8 cellular contexts compared by ENCODE assay signal in genomic region chr5:34245813-34246212, GRCh38.
A peak's percentile ranks its signal among the peaks of the same experiment; 100 is the strongest.
DNase-seq lines count a peak whose midpoint lies in the region; ATAC-seq, FAIRE-seq and TF ChIP-seq lines count a peak whose summit lies in the region.
"Not testable (repeated sequence)": the region's sequence is repeated elsewhere in the genome, so short reads cannot be mapped to it uniquely, and the experiment has no call there.

No MANE protein-coding gene starts in this region.

- CTCF ChIA-PET in CD8-positive, alpha-beta memory T cell (lab: Charles Lee), result not testable (repeated sequence)

- not testable (repeated sequence) for H3K36me3 ChIP-seq in CD8-positive, alpha-beta memory T cell (ENCODE audit: insufficient read depth, low read length); astrocyte (ENCODE audit: insufficient read depth, low read length); thoracic aorta

- H3K27ac ChIP-seq in CD8-positive, alpha-beta memory T cell (ENCODE audit: low read depth, low read length), result peak overlapping the region; percentile 45
- not testable (repeated sequence) for H3K27ac ChIP-seq in astrocyte (ENCODE audit: low read depth, low read length)
- peak overlapping the region; percentile 45 to 59 for H3K27ac ChIP-seq in thoracic aorta

- peak overlapping the region; percentile 44 for H3K4me2 ChIP-seq in astrocyte (ENCODE audit: low read length)

- not testable (repeated sequence) for H3K36me3 Mint-ChIP-seq in CD8-positive, alpha-beta memory T cell; T-helper 1 cell treated with Interleukin-12 subunit alpha and Interleukin-12 subunit beta and Interleukin-4 antibody, amounts not matched to agents 30 μg/mL and 1 μg/mL, for 36 hours (ENCODE audit: low read depth); astrocyte (ENCODE audit: low read depth, unreplicated experiment); neural crest cell (ENCODE audit: low read depth)

- not testable (repeated sequence) for H3K4me3 ChIP-seq in CD8-positive, alpha-beta memory T cell (ENCODE audit: low read length); astrocyte (ENCODE audit: insufficient read depth, low read depth, low read length); fibroblast of villous mesenchyme (ENCODE audit: low read depth, low read length)
- peak overlapping the region; percentile 57 for H3K4me3 ChIP-seq in thoracic aorta

- not testable (repeated sequence) for H4K20me1 ChIP-seq in astrocyte (ENCODE audit: insufficient read depth, low read length)

- not testable (repeated sequence) for H3K9me3 Mint-ChIP-seq in CD8-positive, alpha-beta memory T cell; T-helper 1 cell treated with Interleukin-12 subunit alpha and Interleukin-12 subunit beta and Interleukin-4 antibody, amounts not matched to agents 30 μg/mL and 1 μg/mL, for 36 hours; astrocyte (ENCODE audit: unreplicated experiment); neural crest cell

- not testable (repeated sequence) for TF ChIP-seq CTCF in astrocyte (IDR thresholded peaks at IDR 0.05; ENCODE audit: insufficient read depth, low read depth, low read length); fibroblast of villous mesenchyme (IDR thresholded peaks at IDR 0.05; ENCODE audit: insufficient read depth, low read depth, low read length); neural crest cell (conservative IDR thresholded peaks at IDR 0.05); thoracic aorta (IDR thresholded peaks at IDR 0.05)

- POLR2A ChIA-PET in CD8-positive, alpha-beta memory T cell (lab: Charles Lee), result not testable (repeated sequence)

- not testable (repeated sequence) for H2AFZ ChIP-seq in astrocyte (ENCODE audit: low read depth, low read length)

- peak in 1 of 5 donors; percentile 27 for DNase-seq in CD8-positive, alpha-beta memory T cell
- peak; percentile 30 for DNase-seq in KBM-7
- peak; percentile 52 for DNase-seq in NCI-H2196 (lab: John Stamatoyannopoulos, UW; ENCODE audit: unreplicated experiment)
- peak; percentile 1 for DNase-seq in astrocyte (ENCODE audit: low read depth)
- peak; percentile 24 for DNase-seq in fibroblast of villous mesenchyme (ENCODE audit: low read depth)
- not testable (repeated sequence) for DNase-seq in neural crest cell (ENCODE audit: low read depth, low spot score); thoracic aorta (ENCODE audit: low spot score)

- H3K9ac ChIP-seq in astrocyte (ENCODE audit: low read length), result not testable (repeated sequence)

- H3K27ac Mint-ChIP-seq in CD8-positive, alpha-beta memory T cell, result peak overlapping the region; percentile 93 to 98 (median 96)
- H3K27ac Mint-ChIP-seq in T-helper 1 cell treated with Interleukin-12 subunit alpha and Interleukin-12 subunit beta and Interleukin-4 antibody, amounts not matched to agents 30 μg/mL and 1 μg/mL, for 36 hours, result peak overlapping the region; percentile 62
- not testable (repeated sequence) for H3K27ac Mint-ChIP-seq in astrocyte (ENCODE audit: unreplicated experiment); neural crest cell (ENCODE audit: unreplicated experiment)

- H3K27me3 Mint-ChIP-seq in CD8-positive, alpha-beta memory T cell; T-helper 1 cell treated with Interleukin-12 subunit alpha and Interleukin-12 subunit beta and Interleukin-4 antibody, amounts not matched to agents 30 μg/mL and 1 μg/mL, for 36 hours (ENCODE audit: low read depth); astrocyte (ENCODE audit: low read depth, unreplicated experiment); neural crest cell (ENCODE audit: low read depth): not testable (repeated sequence)

- in situ Hi-C loops in KBM-7 (cut with MboI; ENCODE audit: low pct_unique_long_range_greater_than_20kb, low sequenced_read_pairs), result not testable (repeated sequence)

- not testable (repeated sequence) for H3K4me1 ChIP-seq in CD8-positive, alpha-beta memory T cell (ENCODE audit: insufficient read depth, low read length); astrocyte (ENCODE audit: insufficient read depth, low read length); thoracic aorta (ENCODE audit: control insufficient read depth in 1 of 2, low read depth in 2 of 2)

- not testable (repeated sequence) for H3K27me3 ChIP-seq in CD8-positive, alpha-beta memory T cell (ENCODE audit: insufficient read depth, low read length, poor library complexity, severe bottlenecking); astrocyte (ENCODE audit: insufficient read depth, low read length); thoracic aorta (replicated peaks; ENCODE audit: insufficient read depth)

- not testable (repeated sequence) for ATAC-seq in thoracic aorta (ENCODE audit: insufficient number of reproducible peaks, low FRiP score, low read depth)

- peak overlapping the region; percentile 77 to 88 (median 82) for H3K4me3 Mint-ChIP-seq in CD8-positive, alpha-beta memory T cell
- H3K4me3 Mint-ChIP-seq in T-helper 1 cell treated with Interleukin-12 subunit alpha and Interleukin-12 subunit beta and Interleukin-4 antibody, amounts not matched to agents 30 μg/mL and 1 μg/mL, for 36 hours, result peak overlapping the region; percentile 70
- H3K4me3 Mint-ChIP-seq in astrocyte (ENCODE audit: unreplicated experiment) (peak overlapping the region; percentile 27), neural crest cell (peak overlapping the region; percentile 44)

- FAIRE-seq in astrocyte (lab: Jason Lieb, UNC), result not testable (repeated sequence)

- not testable (repeated sequence) for H3K9me3 ChIP-seq in CD8-positive, alpha-beta memory T cell (ENCODE audit: low read length); astrocyte (ENCODE audit: insufficient read depth, low read depth, low read length); thoracic aorta

- H3K79me2 ChIP-seq in astrocyte (ENCODE audit: insufficient read depth, low read length), result not testable (repeated sequence)

- H3K4me1 Mint-ChIP-seq in CD8-positive, alpha-beta memory T cell, result peaks cover 15 to 31% (median 26%) of the 10 kb centered on the region in 3 donors
- not testable (repeated sequence) for H3K4me1 Mint-ChIP-seq in T-helper 1 cell treated with Interleukin-12 subunit alpha and Interleukin-12 subunit beta and Interleukin-4 antibody, amounts not matched to agents 30 μg/mL and 1 μg/mL, for 36 hours (ENCODE audit: low read depth); astrocyte (ENCODE audit: low read depth, unreplicated experiment)
- peaks cover 12% of the 10 kb centered on the region for H3K4me1 Mint-ChIP-seq in neural crest cell

Comparison
In these comparisons a context has a peak if more than half of its experiments do, and no peak if none do; other contexts are left out.
1. H3K4me3 Mint-ChIP-seq: peak in every context shown above with its lines; median percentile 82 in CD8-positive, alpha-beta memory T cell; 70 in T-helper 1 cell treated with Interleukin-12 subunit alpha and Interleukin-12 subunit beta and Interleukin-4 antibody, amounts not matched to agents 30 μg/mL and 1 μg/mL, for 36 hours; 44 in neural crest cell; 27 in astrocyte.